ENCODE assay signal across 1 cellular context in genomic region chr10:17722317-17723014, GRCh38.
TF ChIP-seq lines count a peak whose summit lies in the region.

No MANE protein-coding gene starts in this region.

TF ChIP-seq in HepG2, 621 proteins besides CTCF, POLR2A, EP300 and RAD21:
- TF ChIP-seq ZNF281 (CRISPR knock-in tag; IDR thresholded peaks at IDR 0.05; ENCODE audit: borderline replicate concordance): peak; percentile 79; the same call in 1 of the 2 replicates
- peak; percentile 24; the same call in 1 of the 2 replicates for TF ChIP-seq ZNF687 (CRISPR knock-in tag; IDR thresholded peaks at IDR 0.05)
